8 cellular contexts compared by ENCODE assay signal in genomic region chr1:155970531-155971167, GRCh38. TPM values are rescaled to one million over a fixed set of nuclear protein-coding genes. Genes with fewer than 3 reads are reported as not detected.
DNase-seq lines count a peak whose midpoint lies in the region; ATAC-seq and TF ChIP-seq lines count a peak whose summit lies in the region.

No MANE protein-coding gene starts in this region.

- peaks cover 15 to 34% of the 10 kb centered on the region in 2 experiments for H3K4me1 ChIP-seq in HCT116 (ENCODE audit: control insufficient read depth in 1 of 2, insufficient read depth in 2 of 2, low read length in 2 of 2)
- H3K4me1 ChIP-seq in left lung = peaks cover 85 to 99% of the 10 kb centered on the region in 2 donors

- peak; percentile 85 for DNase-seq in Daoy (ENCODE audit: low read depth)
- DNase-seq in HCT116 (ENCODE audit: low read depth, low spot score) = no peak
- DNase-seq in RPMI7951 (ENCODE audit: low read depth) = peak; percentile 87
- DNase-seq in cardiac fibroblast (ENCODE audit: low read depth in 2 of 2) = peak; percentile 70 to 79
- peak; percentile 90 to 96 for DNase-seq in left lung
- peak; percentile 57 for DNase-seq in stimulated activated naive CD8-positive, alpha-beta T cell treated with anti-CD3 and anti-CD28 coated beads, Interleukin-15, Interleukin-2, amounts not matched to agents 100 U/mL and 50 U/mL, for 24 hours

- CTCF ChIA-PET in HCT116 (lab: Charles Lee) = no interaction called here

- peaks cover 60% of the 10 kb centered on the region for H3K79me2 ChIP-seq in HCT116 (ENCODE audit: insufficient read depth, low read length)

- H3K27me3 ChIP-seq in HCT116 (ENCODE audit: insufficient read depth, low read length) (no peaks in the 10 kb centered on the region), left lung (no peaks in the 10 kb centered on the region)

- RAD21 ChIA-PET in HCT116 (lab: Charles Lee; ENCODE audit: low non-redundant PET in 1 of 2, low total read pairs in 2 of 2, uncharacterized antibody in 2 of 2, unreplicated experiment in 2 of 2) = no interaction called here

- no TSS peak for BruUV-seq in HCT116 (replicated peaks; lab: Mats Ljungman, UMichigan)

- TF ChIP-seq POLR2A in HCT116 (IDR thresholded peaks at IDR 0.05; ENCODE audit: borderline replicate concordance, extremely low read depth, insufficient read depth, insufficient read length) = no peak

- H3K9ac ChIP-seq in HCT116 (ENCODE audit: low read length) = no peak overlapping the region

- H3K4me3 ChIP-seq in HCT116 (replicated peaks in 1 of 2; ENCODE audit: low read depth in 1 of 2, low read length in 2 of 2) = no peak overlapping the region
- no peak overlapping the region for H3K4me3 ChIP-seq in cardiac fibroblast (replicated peaks in 1 of 2; ENCODE audit: low read depth in 2 of 2, low read length in 2 of 2)
- no peak overlapping the region for H3K4me3 ChIP-seq in left lung

- peak overlapping the region; percentile 46 for H3K4me2 ChIP-seq in HCT116 (ENCODE audit: low read length)

- no peaks in the 10 kb centered on the region for H4K20me1 ChIP-seq in HCT116 (ENCODE audit: insufficient read depth)

- POLR2A ChIA-PET in HCT116 (lab: Charles Lee) = interaction anchor here (1.1 kb wide), 2 partner anchors 8 to 32 kb away, joined by 3 to 4 read pairs; partner anchors contain the start of gene ARHGEF2

- TF ChIP-seq CTCF in HCT116 (IDR thresholded peaks at IDR 0.05 in 2 of 3, conservative IDR thresholded peaks at IDR 0.05 in 1 of 3; ENCODE audit: borderline replicate concordance in 1 of 3, insufficient read depth in 1 of 3, low read depth in 2 of 3, low read length in 2 of 3) = no peak
- no peak for TF ChIP-seq CTCF in cardiac fibroblast (IDR thresholded peaks at IDR 0.05; ENCODE audit: low read depth, low read length)
- TF ChIP-seq CTCF in left lung (IDR thresholded peaks at IDR 0.05) = no peak

- ATAC-seq in HCT116 (peak; percentile 28; the same call in 1 of the 2 replicates), left lung (peak; percentile 82), HG02840 (IDR thresholded peaks at IDR 0.05; ENCODE audit: low FRiP score, unreplicated experiment) (no peak), HG03457 (IDR thresholded peaks at IDR 0.05; ENCODE audit: unreplicated experiment) (no peak)
- peak; percentile 81 for ATAC-seq in stimulated activated naive CD8-positive, alpha-beta T cell treated with anti-CD3 and anti-CD28 coated beads, Interleukin-15, Interleukin-2, amounts not matched to agents 100 U/mL and 50 U/mL, for 24 hours

- no peaks in the 10 kb centered on the region for H3K9me2 ChIP-seq in HCT116 (ENCODE audit: insufficient read depth)

- no peak overlapping the region for H2AFZ ChIP-seq in HCT116 (ENCODE audit: low read depth, low read length, poor library complexity, severe bottlenecking)

- TF ChIP-seq RAD21 in HCT116 (IDR thresholded peaks at IDR 0.05; ENCODE audit: low read depth) = no peak

- H3K27ac ChIP-seq in HCT116 (ENCODE audit: low read depth, low read length) = no peak overlapping the region
- peak overlapping the region; percentile 53 to 96 for H3K27ac ChIP-seq in left lung

- H3K36me3 ChIP-seq in HCT116 (ENCODE audit: control insufficient read depth in 1 of 2, insufficient read depth in 2 of 2, low read length in 2 of 2) = peaks cover 12 to 23% of the 10 kb centered on the region in 2 experiments; a peak in 3 of 4 replicates
- H3K36me3 ChIP-seq in left lung = peaks cover 0 to 58% of the 10 kb centered on the region in 2 donors

- H3K9me3 ChIP-seq in HCT116 (ENCODE audit: control insufficient read depth in 1 of 2, insufficient read depth in 1 of 2, low read depth in 1 of 2, low read length in 2 of 2) (no peaks in the 10 kb centered on the region), left lung (no peaks in the 10 kb centered on the region)

- intact Hi-C loops in HCT116 (cut with micrococcal nuclease) = no loop called here
- intact Hi-C loops in left lung (cut with DNase I) = no loop called here

TF ChIP-seq in HCT116, 20 proteins besides CTCF, POLR2A, EP300 and RAD21:
- TF ChIP-seq EGR1 (IDR thresholded peaks at IDR 0.05; ENCODE audit: low read depth) = no peak
- no peak for TF ChIP-seq ZFX (IDR thresholded peaks at IDR 0.05)

RNA-seq across cellular contexts. Expression of gene ARHGEF2, which starts 7.7 kb away (rescaled TPM):
- 66.0 and 67.8 TPM in 2 replicates for total RNA-seq in Daoy (2014; rRNA removed; shearing (Covaris generic))
- total RNA-seq in HCT116 (2021; ENCODE audit: unreplicated experiment) (90.1 TPM), left lung (100 to 1,000 TPM; 158 to 290 TPM)
- polyA plus RNA-seq in HCT116 (2012) = 91.8 and 95.7 TPM in 2 replicates
- 54.3 and 65.5 TPM in 2 replicates for total RNA-seq in RPMI7951 (2014; rRNA removed; shearing (Covaris generic))

RNA-seq across cellular contexts. Expression of gene RXFP4, which starts 29.2 kb away (rescaled TPM):
- not detected in 2 replicates for total RNA-seq in Daoy (2014; rRNA removed; shearing (Covaris generic))
- 0.20 TPM for total RNA-seq in HCT116 (2021; ENCODE audit: unreplicated experiment)
- 0.27 and 0.31 TPM in 2 replicates for polyA plus RNA-seq in HCT116 (2012)
- total RNA-seq in RPMI7951 (2014; rRNA removed; shearing (Covaris generic)) = not detected in 2 replicates
- total RNA-seq in left lung = not detected

RNA-seq across cellular contexts. Expression of gene KHDC4, which starts 36.4 kb away (rescaled TPM):
- 45.8 and 58.2 TPM in 2 replicates for total RNA-seq in Daoy (2014; rRNA removed; shearing (Covaris generic))
- total RNA-seq in HCT116 (2021; ENCODE audit: unreplicated experiment) (60.7 TPM), left lung (10 to 100 TPM; 38.2 to 39.3 TPM)
- 31.2 and 37.0 TPM in 2 replicates for polyA plus RNA-seq in HCT116 (2012)
- 27.0 and 28.6 TPM in 2 replicates for total RNA-seq in RPMI7951 (2014; rRNA removed; shearing (Covaris generic))

RNA-seq across cellular contexts. Expression of gene SSR2, which starts 50.1 kb away (rescaled TPM):
- total RNA-seq in Daoy (2014; rRNA removed; shearing (Covaris generic)) = 657 and 799 TPM in 2 replicates
- total RNA-seq in HCT116 (2021; ENCODE audit: unreplicated experiment) = 153 TPM
- polyA plus RNA-seq in HCT116 (2012) = 225 and 258 TPM in 2 replicates
- 657 and 685 TPM in 2 replicates for total RNA-seq in RPMI7951 (2014; rRNA removed; shearing (Covaris generic))
- total RNA-seq in left lung = 100 to 1,000 TPM; 284 to 296 TPM

RNA-seq across cellular contexts. Expression of gene RIT1, which starts 59.5 kb away (rescaled TPM):
- total RNA-seq in Daoy (2014; rRNA removed; shearing (Covaris generic)) = 22.4 and 26.6 TPM in 2 replicates
- 10.2 TPM for total RNA-seq in HCT116 (2021; ENCODE audit: unreplicated experiment)
- 4.1 and 7.4 TPM in 2 replicates for polyA plus RNA-seq in HCT116 (2012)
- 24.9 and 34.8 TPM in 2 replicates for total RNA-seq in RPMI7951 (2014; rRNA removed; shearing (Covaris generic))
- total RNA-seq in left lung = 10 to 100 TPM; 40.8 to 55.3 TPM

Comparison
In these comparisons a context has a peak if more than half of its experiments do, and no peak if none do; other contexts are left out.
1. ATAC-seq: peak in HCT116 (single experiment), left lung (single experiment) and stimulated activated naive CD8-positive, alpha-beta T cell treated with anti-CD3 and anti-CD28 coated beads, Interleukin-15, Interleukin-2, amounts not matched to agents 100 U/mL and 50 U/mL, for 24 hours (single experiment); none in HG02840 (single experiment) and HG03457 (single experiment).